Comparison of ENCODE assay signal across 8 cellular contexts in genomic region chr5:158695595-158696330, GRCh38.
DNase-seq lines count a peak whose midpoint lies in the region; ATAC-seq and TF ChIP-seq lines count a peak whose summit lies in the region.

No MANE protein-coding gene starts in this region.

- peak overlapping the region; percentile 6; the same call in 1 of the 2 replicates for H3K27ac ChIP-seq in SU-DHL-6 (ENCODE audit: low read depth, low read length)

- no peaks in the 10 kb centered on the region for H4K20me1 ChIP-seq in SU-DHL-6 (ENCODE audit: low read depth, low read length)

- H3K4me1 ChIP-seq in HAP-1, result no peaks in the 10 kb centered on the region

- H3K36me3 ChIP-seq in HAP-1 (replicated peaks) (no peaks in the 10 kb centered on the region), MG63 (no peaks in the 10 kb centered on the region), SU-DHL-6 (ENCODE audit: low read length) (no peaks in the 10 kb centered on the region)

- TF ChIP-seq CTCF in GM12864 (IDR thresholded peaks at IDR 0.05; ENCODE audit: low read depth, low read length, missing control alignments) (peak; percentile 98), SU-DHL-6 (IDR thresholded peaks at IDR 0.05; ENCODE audit: insufficient read depth, low read length, poor library complexity, severe bottlenecking) (peak; percentile 92), retinal pigment epithelial cell (conservative IDR thresholded peaks at IDR 0.05; ENCODE audit: low read depth, low read length) (peak; percentile 98)

- in situ Hi-C loops in HAP-1 (cut with MboI; ENCODE audit: low sequenced_read_pairs), result loop anchor here (5.0 kb wide), 1 partner anchor 412 kb away; no protein-coding TSS in a partner anchor

- H3K9me2 ChIP-seq in SU-DHL-6 (replicated peaks; ENCODE audit: insufficient read depth, low read length), result no peaks in the 10 kb centered on the region

- no peaks in the 10 kb centered on the region for H3K9me3 ChIP-seq in HAP-1
- no peaks in the 10 kb centered on the region for H3K9me3 ChIP-seq in MG63
- H3K9me3 ChIP-seq in SU-DHL-6 (ENCODE audit: insufficient read depth, low read length), result no peaks in the 10 kb centered on the region

- H3K9ac ChIP-seq in SU-DHL-6 (ENCODE audit: low read length), result no peak overlapping the region

- DNase-seq in GM12864 (ENCODE audit: low read depth), result peak; percentile 45
- DNase-seq in HAP-1 (ENCODE audit: low spot score in 2 of 2), result peak; percentile 77 to 83
- DNase-seq in MG63, result peak; percentile 61
- peak; percentile 33 for DNase-seq in activated naive CD8-positive, alpha-beta T cell treated with anti-CD3 and anti-CD28 coated beads, Interleukin-2, amount 50 U/mL, for 16 hours (ENCODE audit: low read depth, low spot score)
- peak; percentile 71 for DNase-seq in left cardiac atrium
- no peak for DNase-seq in retinal pigment epithelial cell (ENCODE audit: low read depth)
- DNase-seq in OCI-M2 (lab: John Stamatoyannopoulos, UW; ENCODE audit: unreplicated experiment), result no peak

- H3K79me2 ChIP-seq in SU-DHL-6 (ENCODE audit: insufficient read depth, low read length), result no peaks in the 10 kb centered on the region

- H3K27me3 ChIP-seq in HAP-1 (ENCODE audit: low read depth) (peaks cover 24% of the 10 kb centered on the region), MG63 (no peaks in the 10 kb centered on the region), SU-DHL-6 (ENCODE audit: low read length) (no peaks in the 10 kb centered on the region)

- ATAC-seq in left cardiac atrium, result peak; percentile 65 to 86

- intact Hi-C loops in left cardiac atrium (cut with DNase I), result loop anchor here (2.0 to 10.0 kb wide), 4 partner anchors 411 to 521 kb away; no protein-coding TSS in a partner anchor

- no peak overlapping the region for H3K4me3 ChIP-seq in GM12864 (ENCODE audit: low read depth, low read length)
- no peak overlapping the region for H3K4me3 ChIP-seq in HAP-1
- H3K4me3 ChIP-seq in MG63, result no peak overlapping the region
- no peak overlapping the region for H3K4me3 ChIP-seq in SU-DHL-6 (ENCODE audit: insufficient read depth, low read length, poor library complexity, severe bottlenecking)
- H3K4me3 ChIP-seq in retinal pigment epithelial cell (ENCODE audit: low read length), result no peak overlapping the region

- H3K4me2 ChIP-seq in SU-DHL-6 (ENCODE audit: low read depth, low read length, poor library complexity, severe bottlenecking), result peak overlapping the region; percentile 4

- no peaks in the 10 kb centered on the region for H3F3A ChIP-seq in SU-DHL-6 (ENCODE audit: insufficient read depth)

- peak overlapping the region; percentile 14 for H2AFZ ChIP-seq in SU-DHL-6 (ENCODE audit: low read depth, low read length, severe bottlenecking)

Comparison
In these comparisons a context has a peak if more than half of its experiments do, and no peak if none do; other contexts are left out.
1. DNase-seq: peak in GM12864 (single experiment), HAP-1 (2 of 2), MG63 (single experiment), activated naive CD8-positive, alpha-beta T cell treated with anti-CD3 and anti-CD28 coated beads, Interleukin-2, amount 50 U/mL, for 16 hours (single experiment) and left cardiac atrium (single experiment); none in retinal pigment epithelial cell (single experiment) and OCI-M2 (single experiment).
2. Peak in every context shown above with its lines, with median percentiles within 50 percentile points of each other: CTCF ChIP-seq.